ENCODE assay signal across 8 cellular contexts in genomic region chr12:62190921-62191746, GRCh38.
DNase-seq lines count a peak whose midpoint lies in the region; ATAC-seq and TF ChIP-seq lines count a peak whose summit lies in the region.

No MANE protein-coding gene starts in this region.

- no peak overlapping the region for H3K9ac ChIP-seq in subcutaneous abdominal adipose tissue (ENCODE audit: low read length in 5 of 5)

- no peak overlapping the region for H3K27ac ChIP-seq in lower lobe of right lung
- H3K27ac ChIP-seq in subcutaneous abdominal adipose tissue (ENCODE audit: low read depth, low read length): no peak overlapping the region
- H3K27ac ChIP-seq in SJCRH30: no peak overlapping the region

- H3K4me3 ChIP-seq in lower lobe of right lung: peak overlapping the region; percentile 46
- H3K4me3 ChIP-seq in subcutaneous abdominal adipose tissue (ENCODE audit: low read depth in 1 of 5, low read length in 5 of 5): peak overlapping the region; percentile 63 to 67 (median 66)
- H3K4me3 ChIP-seq in SJCRH30: no peak overlapping the region

- no peak for TF ChIP-seq CTCF in lower lobe of right lung (IDR thresholded peaks at IDR 0.05)

- H3K9me3 ChIP-seq in lower lobe of right lung (no peaks in the 10 kb centered on the region), subcutaneous abdominal adipose tissue (ENCODE audit: control insufficient read depth in 5 of 5, low read length in 5 of 5) (no peaks in the 10 kb centered on the region), SJCRH30 (replicated peaks) (no peaks in the 10 kb centered on the region)

- intact Hi-C loops in lower lobe of right lung (cut with DNase I): no loop called here

- H3K27me3 ChIP-seq in lower lobe of right lung (ENCODE audit: low read depth) (peaks cover 35% of the 10 kb centered on the region), subcutaneous abdominal adipose tissue (ENCODE audit: control insufficient read depth in 5 of 5, insufficient read depth in 4 of 5, low read length in 5 of 5) (peaks cover 16 to 29% (median 25%) of the 10 kb centered on the region in 5 donors), SJCRH30 (no peaks in the 10 kb centered on the region)

- H3K36me3 ChIP-seq in lower lobe of right lung (no peaks in the 10 kb centered on the region), subcutaneous abdominal adipose tissue (ENCODE audit: control insufficient read depth in 5 of 5, insufficient read depth in 5 of 5, low read length in 5 of 5) (no peaks in the 10 kb centered on the region), SJCRH30 (no peaks in the 10 kb centered on the region)

- peaks cover 31% of the 10 kb centered on the region for H3K4me1 ChIP-seq in lower lobe of right lung
- H3K4me1 ChIP-seq in subcutaneous abdominal adipose tissue (ENCODE audit: control insufficient read depth in 5 of 5, insufficient read depth in 5 of 5, low read length in 5 of 5): peaks cover 3 to 27% (median 24%) of the 10 kb centered on the region in 5 donors
- H3K4me1 ChIP-seq in SJCRH30: no peaks in the 10 kb centered on the region

- peak; percentile 42 to 56 for ATAC-seq in lower lobe of right lung

- DNase-seq in activated CD4-positive, alpha-beta T cell treated with anti-CD3 and anti-CD28 coated beads for 4 hours: peak; percentile 2 to 4
- DNase-seq in activated CD4-positive, alpha-beta T cell treated with anti-CD3 and anti-CD28 coated beads, Interleukin-2, amount 50 U/mL, for 1 hour: no peak
- DNase-seq in central memory CD4-positive, alpha-beta T cell: peak; percentile 9
- DNase-seq in lower lobe of right lung (peak; percentile 48), SJCRH30 (no peak), HuH-7 (ENCODE audit: low spot score) (no peak), NCI-H345 treated with DMSO at 0.1 percent for 48 hours (lab: John Stamatoyannopoulos, UW; ENCODE audit: unreplicated experiment) (no peak)

Comparison
In these comparisons a context has a peak if more than half of its experiments do, and no peak if none do; other contexts are left out.
1. DNase-seq: peak in activated CD4-positive, alpha-beta T cell treated with anti-CD3 and anti-CD28 coated beads for 4 hours (2 of 2), central memory CD4-positive, alpha-beta T cell (single experiment) and lower lobe of right lung (single experiment); none in activated CD4-positive, alpha-beta T cell treated with anti-CD3 and anti-CD28 coated beads, Interleukin-2, amount 50 U/mL, for 1 hour (single experiment), SJCRH30 (0 of 2), HuH-7 (single experiment) and NCI-H345 treated with DMSO at 0.1 percent for 48 hours (single experiment).